Comparison of ENCODE assay signal across 8 cellular contexts in the genomic region with DNA sequence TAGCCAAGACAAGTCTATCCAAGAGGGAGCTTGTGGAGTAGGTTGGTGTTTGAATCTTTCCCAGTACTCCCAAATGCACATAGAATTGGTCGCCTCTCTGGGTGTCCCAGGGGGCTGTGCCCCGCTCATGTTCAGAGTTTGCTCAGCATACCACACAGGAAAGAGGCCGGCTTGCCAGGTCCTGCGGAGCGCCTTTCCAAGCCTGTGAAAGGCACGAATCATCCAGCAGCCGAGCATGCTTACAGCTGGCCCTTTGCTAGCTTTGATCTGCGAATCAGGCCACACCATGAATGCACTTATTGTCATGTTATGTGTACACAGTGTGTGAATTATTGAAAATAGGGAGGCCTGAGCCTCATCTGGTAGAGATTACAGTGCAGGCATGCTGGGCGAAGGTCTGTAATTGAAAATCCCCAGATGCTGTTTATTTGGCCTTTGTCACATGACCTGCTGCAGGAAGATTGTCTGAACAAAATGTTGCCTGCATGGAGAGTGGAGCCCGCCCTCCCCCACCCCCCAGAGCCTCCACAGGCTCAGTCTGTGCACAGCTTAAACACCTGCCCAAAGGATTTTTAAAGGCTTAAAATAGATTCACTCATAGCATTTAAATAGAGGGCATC.
DNase-seq lines count a peak whose midpoint lies in the region; ATAC-seq and TF ChIP-seq lines count a peak whose summit lies in the region.

No MANE protein-coding gene starts in this region.

- H4K20me1 ChIP-seq in BLaER1 (no peaks in the 10 kb centered on the region), mammary epithelial cell (ENCODE audit: insufficient read depth, low read length) (no peaks in the 10 kb centered on the region)

- intact Hi-C loops in mammary epithelial cell (cut with micrococcal nuclease) = no loop called here

- H3K56ac ChIP-seq in mesendoderm (ENCODE audit: low read length) = no peak overlapping the region

- no peaks in the 10 kb centered on the region for H3K4me1 Mint-ChIP-seq in activated T-helper 17 cell treated with anti-CD3 and anti-CD28 coated beads, Interleukin-2, amount 50 U/mL, for 72 hours

- H2BK120ac ChIP-seq in mesendoderm (ENCODE audit: low read depth, low read length) = no peak overlapping the region

- no peaks in the 10 kb centered on the region for H3K9me3 ChIP-seq in BLaER1
- H3K9me3 ChIP-seq in mammary epithelial cell (replicated peaks; ENCODE audit: insufficient read depth, low read length) = no peaks in the 10 kb centered on the region

- H3K27ac ChIP-seq in BLaER1 (no peak overlapping the region; the same call in 1 of the 2 replicates), mammary epithelial cell (ENCODE audit: insufficient read depth, low read depth, low read length) (no peak overlapping the region), mesendoderm (ENCODE audit: low read depth, low read length) (no peak overlapping the region)

- no peak overlapping the region for H3K4ac ChIP-seq in mesendoderm (ENCODE audit: low read depth, low read length)

- no peak for TF ChIP-seq CTCF in mammary epithelial cell (conservative IDR thresholded peaks at IDR 0.05 in 1 of 2, IDR thresholded peaks at IDR 0.05 in 1 of 2; ENCODE audit: extremely low read depth in 1 of 2, insufficient read depth in 1 of 2, low read depth in 1 of 2, low read length in 2 of 2)

- peaks cover 14% of the 10 kb centered on the region for H3K27me3 Mint-ChIP-seq in activated T-helper 17 cell treated with anti-CD3 and anti-CD28 coated beads, Interleukin-2, amount 50 U/mL, for 72 hours

- BruUV-seq in mammary epithelial cell (replicated peaks; lab: Mats Ljungman, UMichigan) = no TSS peak

- H3K4me1 ChIP-seq in BLaER1 (peaks cover 58% of the 10 kb centered on the region), mammary epithelial cell (ENCODE audit: insufficient read depth, low read length) (peaks cover 35% of the 10 kb centered on the region), mesendoderm (ENCODE audit: control insufficient read depth, low read depth, low read length) (peaks cover 19% of the 10 kb centered on the region)

- DNase-seq in NCI-H1930 (lab: John Stamatoyannopoulos, UW) (peak; percentile 88 to 95), mammary epithelial cell (no peak), mesendoderm (peak; percentile 52), GOT3 (lab: John Stamatoyannopoulos, UW) (no peak)
- no peak for DNase-seq in effector CD4-positive, alpha-beta T cell

- H3K9ac ChIP-seq in BLaER1 (no peak overlapping the region), mammary epithelial cell (ENCODE audit: insufficient read depth, low read length) (no peak overlapping the region), mesendoderm (ENCODE audit: low read length) (no peak overlapping the region)

- CTCF ChIA-PET in mammary epithelial cell (lab: Charles Lee; ENCODE audit: low non-redundant PET) = interaction anchor here (0.6 kb wide), 1 partner anchor 40 kb away, joined by 7 read pairs; no protein-coding TSS in a partner anchor

- no peak for ATAC-seq in activated T-helper 17 cell treated with anti-CD3 and anti-CD28 coated beads, Interleukin-2, amount 50 U/mL, for 72 hours (replicated peaks)
- ATAC-seq in HG02642 (IDR thresholded peaks at IDR 0.05; ENCODE audit: poor library complexity, unreplicated experiment) = no peak

- H3K36me3 Mint-ChIP-seq in activated T-helper 17 cell treated with anti-CD3 and anti-CD28 coated beads, Interleukin-2, amount 50 U/mL, for 72 hours (ENCODE audit: low read depth) = no peaks in the 10 kb centered on the region

- peaks cover 20% of the 10 kb centered on the region for H3K79me1 ChIP-seq in mesendoderm (ENCODE audit: low read length)

- H3K27ac Mint-ChIP-seq in activated T-helper 17 cell treated with anti-CD3 and anti-CD28 coated beads, Interleukin-2, amount 50 U/mL, for 72 hours = no peak overlapping the region

- H2BK5ac ChIP-seq in mesendoderm (ENCODE audit: low read length) = no peak overlapping the region

- no peak overlapping the region for H4K8ac ChIP-seq in mesendoderm (ENCODE audit: low read depth, low read length)

- H3K9me3 Mint-ChIP-seq in activated T-helper 17 cell treated with anti-CD3 and anti-CD28 coated beads, Interleukin-2, amount 50 U/mL, for 72 hours = no peaks in the 10 kb centered on the region

- 23% methylated on average over 8 of the region's 10 CpGs for WGBS in mammary epithelial cell (ENCODE audit: low coverage, missing lambda C conversion rate)
- WGBS in mesendoderm (ENCODE audit: extremely low coverage, insufficient coverage, low lambda C conversion rate) = no CpG with 5 or more reads among the region's 10 CpGs

- in situ Hi-C loops in mammary epithelial cell (cut with MboI; ENCODE audit: low sequenced_read_pairs in 2 of 2) = no loop called here

- no peaks in the 10 kb centered on the region for H3K27me3 ChIP-seq in BLaER1
- no peaks in the 10 kb centered on the region for H3K27me3 ChIP-seq in mammary epithelial cell (ENCODE audit: insufficient read depth, low read length)
- no peaks in the 10 kb centered on the region for H3K27me3 ChIP-seq in mesendoderm (ENCODE audit: insufficient read depth, low read length, poor library complexity)

- no peak overlapping the region for H3K4me3 Mint-ChIP-seq in activated T-helper 17 cell treated with anti-CD3 and anti-CD28 coated beads, Interleukin-2, amount 50 U/mL, for 72 hours

- H2BK15ac ChIP-seq in mesendoderm (replicated peaks; ENCODE audit: low read depth) = no peak overlapping the region

- H3K79me2 ChIP-seq in mammary epithelial cell (ENCODE audit: insufficient read depth, low read length) (peaks cover 97% of the 10 kb centered on the region), mesendoderm (ENCODE audit: control insufficient read depth, insufficient read depth, low read length) (peaks cover 52% of the 10 kb centered on the region)

- H3K18ac ChIP-seq in mesendoderm (ENCODE audit: low read length) = no peak overlapping the region

- H3K4me3 ChIP-seq in BLaER1 (no peak overlapping the region), mammary epithelial cell (replicated peaks in 1 of 3; ENCODE audit: insufficient read depth in 1 of 3, low read depth in 2 of 3, low read length in 3 of 3) (no peak overlapping the region), mesendoderm (ENCODE audit: low read length) (no peak overlapping the region)

- H2AFZ ChIP-seq in mammary epithelial cell (ENCODE audit: low read depth, low read length) = no peak overlapping the region

- H3K4me2 ChIP-seq in BLaER1 = peak overlapping the region; percentile 65
- H3K4me2 ChIP-seq in mammary epithelial cell (ENCODE audit: insufficient read depth, low read depth, low read length) = peak overlapping the region; percentile 2
- no peak overlapping the region for H3K4me2 ChIP-seq in mesendoderm (ENCODE audit: low read length)

- H3K36me3 ChIP-seq in BLaER1 = no peaks in the 10 kb centered on the region
- H3K36me3 ChIP-seq in mammary epithelial cell (ENCODE audit: insufficient read depth, low read length) = no peaks in the 10 kb centered on the region
- H3K36me3 ChIP-seq in mesendoderm (ENCODE audit: control insufficient read depth, insufficient read depth, low read length) = no peaks in the 10 kb centered on the region

- no peak overlapping the region for H3K23ac ChIP-seq in mesendoderm (ENCODE audit: low read length)

- no peak overlapping the region for H2AK5ac ChIP-seq in mesendoderm (ENCODE audit: low read length)

- dilution Hi-C loops in mammary epithelial cell (cut with HindIII; ENCODE audit: low sequenced_read_pairs) = no loop called here

- H4K5ac ChIP-seq in mesendoderm (ENCODE audit: low read length) = no peak overlapping the region

Comparison
In these comparisons a context has a peak if more than half of its experiments do, and no peak if none do; other contexts are left out.
1. DNase-seq: peak in NCI-H1930 (2 of 2) and mesendoderm (single experiment); none in mammary epithelial cell (single experiment), effector CD4-positive, alpha-beta T cell (single experiment) and GOT3 (single experiment).